8 cellular contexts compared by ENCODE assay signal in genomic region chrX:11758400-11759171, GRCh38. TPM values are rescaled to one million over a fixed set of nuclear protein-coding genes. Genes with fewer than 3 reads are reported as not detected.
A peak's percentile ranks its signal among the peaks of the same experiment; 100 is the strongest.
DNase-seq lines count a peak whose midpoint lies in the region; ATAC-seq, FAIRE-seq and TF ChIP-seq lines count a peak whose summit lies in the region.

No MANE protein-coding gene starts in this region.

- H3K4me1 ChIP-seq in Loucy (ENCODE audit: insufficient read depth, low read length, poor library complexity, severe bottlenecking) (peaks cover 5% of the 10 kb centered on the region), SJSA1 (replicated peaks) (peaks cover 10% of the 10 kb centered on the region), neutrophil (ENCODE audit: control insufficient read depth in 1 of 2, insufficient read depth in 1 of 2, low read depth in 1 of 2, low read length in 1 of 2) (peaks cover 31 to 61% of the 10 kb centered on the region in 2 experiments), subcutaneous abdominal adipose tissue (ENCODE audit: control insufficient read depth in 5 of 5, insufficient read depth in 5 of 5, low read length in 5 of 5) (peaks cover 0 to 15% (median 13%) of the 10 kb centered on the region in 5 donors)

- H3K9me3 ChIP-seq in Loucy (ENCODE audit: insufficient read depth, low read depth, low read length) = no peaks in the 10 kb centered on the region
- H3K9me3 ChIP-seq in SJSA1 (replicated peaks) = no peaks in the 10 kb centered on the region
- no peaks in the 10 kb centered on the region for H3K9me3 ChIP-seq in neutrophil
- no peaks in the 10 kb centered on the region for H3K9me3 ChIP-seq in subcutaneous abdominal adipose tissue (ENCODE audit: control insufficient read depth in 5 of 5, low read length in 5 of 5)

- ATAC-seq in GM21786 (IDR thresholded peaks at IDR 0.05; ENCODE audit: unreplicated experiment) = peak; percentile 26

- no peaks in the 10 kb centered on the region for H3K27me3 ChIP-seq in Loucy (ENCODE audit: insufficient read depth, low read length, poor library complexity, severe bottlenecking)
- H3K27me3 ChIP-seq in SJSA1 (replicated peaks) = no peaks in the 10 kb centered on the region
- no peaks in the 10 kb centered on the region for H3K27me3 ChIP-seq in neutrophil
- peaks cover 0 to 4% (median 2%) of the 10 kb centered on the region in 5 donors for H3K27me3 ChIP-seq in subcutaneous abdominal adipose tissue (ENCODE audit: control insufficient read depth in 5 of 5, insufficient read depth in 4 of 5, low read length in 5 of 5)

- FAIRE-seq in frontal cortex (lab: Jason Lieb, UNC) = no peak

- no peaks in the 10 kb centered on the region for H4K20me1 ChIP-seq in Loucy (ENCODE audit: insufficient read depth, low read length, poor library complexity, severe bottlenecking)

- peak overlapping the region; percentile 92 for H2AFZ ChIP-seq in Loucy (ENCODE audit: low read length)

- H3K9me2 ChIP-seq in Loucy (replicated peaks; ENCODE audit: low read depth, low read length) = no peaks in the 10 kb centered on the region

- no peaks in the 10 kb centered on the region for H3F3A ChIP-seq in Loucy (ENCODE audit: low read depth)

- H3K4me3 ChIP-seq in Loucy (ENCODE audit: low read length, poor library complexity, severe bottlenecking) (peak overlapping the region; percentile 87), SJSA1 (peak overlapping the region; percentile 84), neutrophil (ENCODE audit: low read depth in 1 of 2, low read length in 1 of 2) (peak overlapping the region; percentile 74 to 93), subcutaneous abdominal adipose tissue (ENCODE audit: low read depth in 1 of 5, low read length in 5 of 5) (peak overlapping the region; percentile 65 to 80 (median 74))

- DNase-seq in DMS79 treated with DMSO at 0.1 percent for 48 hours (lab: John Stamatoyannopoulos, UW) = peak; percentile 18
- DNase-seq in SJSA1 (ENCODE audit: low read depth in 1 of 2, low spot score in 2 of 2) = peak; percentile 72 to 85
- peak; percentile 88 for DNase-seq in activated naive CD4-positive, alpha-beta T cell treated with Interleukin-2 at 50 U/mL for 16 hours
- DNase-seq in frontal cortex (ENCODE audit: low spot score in 2 of 2) = peak; percentile 70 to 76

- peak overlapping the region; percentile 96 for H3K4me2 ChIP-seq in Loucy (ENCODE audit: low read depth, low read length, poor library complexity, severe bottlenecking)

- peak overlapping the region; percentile 78 for H3K9ac ChIP-seq in Loucy (ENCODE audit: low read depth, low read length, poor library complexity, severe bottlenecking)
- peak overlapping the region; percentile 58 to 72 (median 65) for H3K9ac ChIP-seq in subcutaneous abdominal adipose tissue (ENCODE audit: low read length in 5 of 5)

- TF ChIP-seq CTCF in Loucy (conservative IDR thresholded peaks at IDR 0.05; ENCODE audit: low read length) (peak; percentile 41), neutrophil (IDR thresholded peaks at IDR 0.05) (peak; percentile 96)

- H3K27ac ChIP-seq in SJSA1 = peak overlapping the region; percentile 91
- peak overlapping the region; percentile 95 for H3K27ac ChIP-seq in neutrophil
- peak overlapping the region; percentile 81 for H3K27ac ChIP-seq in subcutaneous abdominal adipose tissue (ENCODE audit: low read depth, low read length)

- H3K79me2 ChIP-seq in Loucy (ENCODE audit: insufficient read depth, low read length) = peaks cover 13% of the 10 kb centered on the region; the same call in 1 of the 2 replicates

- H3K36me3 ChIP-seq in Loucy (ENCODE audit: insufficient read depth, low read length) (peaks cover 10% of the 10 kb centered on the region; the same call in 1 of the 2 replicates), SJSA1 (peaks cover 20% of the 10 kb centered on the region), neutrophil (peaks cover 20% of the 10 kb centered on the region), subcutaneous abdominal adipose tissue (ENCODE audit: control insufficient read depth in 5 of 5, insufficient read depth in 5 of 5, low read length in 5 of 5) (peaks cover under 1 to 16% (median 14%) of the 10 kb centered on the region in 5 donors)

RNA-seq across cellular contexts. Expression of gene MSL3, which starts 0.5 kb away (rescaled TPM):
- 22.9 and 31.4 TPM in 2 replicates for total RNA-seq in SJSA1 (2014; rRNA removed; shearing (Covaris generic))
- total RNA-seq in frontal cortex = 38.3 TPM

Comparison
In these comparisons a context has a peak if more than half of its experiments do, and no peak if none do; other contexts are left out.
1. Peak in every context shown above with its lines: DNase-seq, ATAC-seq, H3K4me3 ChIP-seq and H3K27ac ChIP-seq.
2. DNase-seq: peak in every context shown above with its lines; median percentile 88 in activated naive CD4-positive, alpha-beta T cell treated with Interleukin-2 at 50 U/mL for 16 hours; 78 in SJSA1; 73 in frontal cortex; 18 in DMS79 treated with DMSO at 0.1 percent for 48 hours.